In the genomic region with DNA sequence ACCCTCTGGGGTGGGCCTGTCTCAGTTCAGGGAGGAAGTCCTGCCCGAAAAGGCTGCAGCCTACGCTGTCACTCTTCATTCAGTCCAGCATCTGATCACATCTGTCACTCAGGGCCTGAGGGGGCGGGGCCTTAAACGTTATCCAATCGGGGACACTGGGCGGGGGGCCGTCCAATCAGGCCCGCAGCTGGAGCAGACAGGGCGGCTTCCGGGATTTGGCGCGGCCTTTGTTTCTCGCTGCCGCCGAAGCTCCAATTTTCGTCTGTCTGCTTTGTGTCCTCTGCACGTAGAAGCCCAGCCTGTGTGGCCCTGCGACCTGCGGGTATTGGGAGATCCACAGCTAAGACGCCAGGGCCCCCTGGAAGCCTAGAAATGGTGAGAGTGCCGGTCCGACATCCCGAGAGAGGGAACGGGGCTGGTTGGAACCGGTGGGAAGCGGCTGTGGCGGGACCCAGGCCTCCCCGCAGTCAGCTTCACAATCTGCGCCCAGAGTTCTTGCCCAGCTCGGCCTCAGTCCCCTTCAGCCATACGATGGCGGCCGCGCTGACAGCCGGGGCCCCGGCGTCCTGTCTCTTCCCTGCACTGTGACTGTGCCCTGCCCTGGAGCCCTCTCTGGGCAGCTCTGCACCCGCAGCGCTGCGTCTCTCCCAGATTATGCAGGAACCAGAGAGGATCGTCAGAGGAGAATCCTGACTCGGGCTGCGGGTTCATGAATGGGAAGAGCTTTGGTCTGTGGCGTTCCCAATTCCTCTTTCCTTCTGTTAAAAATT, we compare ENCODE assay signal across 8 cellular contexts. TPM values are rescaled to one million over a fixed set of nuclear protein-coding genes. Genes with fewer than 3 reads are reported as not detected.
DNase-seq lines count a peak whose midpoint lies in the region; ATAC-seq and TF ChIP-seq lines count a peak whose summit lies in the region.

A gene (plus strand): TSS at position 224 of the 770 bp plus-strand sequence. CDS start 149 bp downstream, at position 373.

- H3K9me3 ChIP-seq in neutrophil, result no peaks in the 10 kb centered on the region

- peaks cover 7 to 12% of the 10 kb centered on the region in 2 experiments for H3K4me1 ChIP-seq in neutrophil (ENCODE audit: control insufficient read depth in 1 of 2, insufficient read depth in 1 of 2, low read depth in 1 of 2, low read length in 1 of 2)

- peaks cover 6% of the 10 kb centered on the region for H3K27me3 ChIP-seq in neutrophil

- no peak within 1 kb of the TSS for H3K27ac ChIP-seq in neutrophil

- DNase-seq in GM12865 (ENCODE audit: low read depth), result peak; percentile 29
- peak; percentile 89 for DNase-seq in NCI-H82 (lab: John Stamatoyannopoulos, UW)
- peak; percentile 15 for DNase-seq in activated T-helper 9 cell treated with anti-CD3 and anti-CD28 coated beads, Interleukin-2, amount 50 U/mL, for 16 hours (ENCODE audit: low read depth)
- DNase-seq in germinal center (ENCODE audit: low spot score), result peak; percentile 88
- DNase-seq in superior temporal gyrus (ENCODE audit: extremely low spot score), result peak; percentile 28
- no peak for DNase-seq in HT-29 (ENCODE audit: low spot score)

- peak within 1 kb of the TSS; percentile 44 for H3K4me3 ChIP-seq in GM12865 (ENCODE audit: low read depth, low read length)
- peak within 1 kb of the TSS; percentile 32 to 44 for H3K4me3 ChIP-seq in neutrophil (ENCODE audit: low read depth in 1 of 2, low read length in 1 of 2)

- TF ChIP-seq CTCF in GM12865 (IDR thresholded peaks at IDR 0.05; ENCODE audit: insufficient read depth, low read depth, low read length, missing control alignments), result no peak
- TF ChIP-seq CTCF in neutrophil (IDR thresholded peaks at IDR 0.05), result no peak

- peak; percentile 85 for ATAC-seq in HG03095 (IDR thresholded peaks at IDR 0.05; ENCODE audit: unreplicated experiment)

- no peaks in the 10 kb centered on the region for H3K36me3 ChIP-seq in neutrophil

RNA-seq across cellular contexts. Expression of the gene that starts here (rescaled TPM):
- not detected in 2 replicates for total RNA-seq in HT-29 (2014; rRNA removed; shearing (Covaris generic))
